Comparison of ENCODE assay signal across 10 cellular contexts in genomic region chr13:30898721-30899188, GRCh38. TPM values are rescaled to one million over a fixed set of nuclear protein-coding genes. Genes with fewer than 3 reads are reported as not detected.
DNase-seq lines count a peak whose midpoint lies in the region; ATAC-seq and TF ChIP-seq lines count a peak whose summit lies in the region.
"Had no signal": no experiment of that assay in that cellular context is flagged by ENCODE, and none has a peak within 500 bp of the region (broad histone marks: within the 10 kb centered on the region; RNA-seq: fewer than 3 reads in every experiment).

No MANE protein-coding gene starts in this region.

- H3K36me3 Mint-ChIP-seq in CD4-positive, alpha-beta memory T cell: no peaks in the 10 kb centered on the region

- H3K27me3 ChIP-seq in body of pancreas: no peaks in the 10 kb centered on the region
- no peaks in the 10 kb centered on the region for H3K27me3 ChIP-seq in thyroid gland
- no peaks in the 10 kb centered on the region for H3K27me3 ChIP-seq in CD4-positive, alpha-beta memory T cell (ENCODE audit: insufficient read depth, low read length)

- ATAC-seq in body of pancreas (peak; percentile 55), left colon (peak; percentile 58)

- peaks cover 0 to 13% (median 3%) of the 10 kb centered on the region in 4 donors for H3K4me1 Mint-ChIP-seq in CD4-positive, alpha-beta memory T cell

- H3K4me1 ChIP-seq in body of pancreas (no peaks in the 10 kb centered on the region), thyroid gland (peaks cover 3 to 9% of the 10 kb centered on the region in 2 donors)
- no peaks in the 10 kb centered on the region for H3K4me1 ChIP-seq in CD4-positive, alpha-beta memory T cell (ENCODE audit: insufficient read depth, low read length)

- H3K9me3 ChIP-seq in body of pancreas (no peaks in the 10 kb centered on the region), thyroid gland (no peaks in the 10 kb centered on the region)
- no peaks in the 10 kb centered on the region for H3K9me3 ChIP-seq in CD4-positive, alpha-beta memory T cell (ENCODE audit: control insufficient read depth in 1 of 2, low read length in 2 of 2)

- no peak for TF ChIP-seq POLR2A in body of pancreas (IDR thresholded peaks at IDR 0.05)
- no peak for TF ChIP-seq POLR2A in thyroid gland (IDR thresholded peaks at IDR 0.05)

- H3K4me3 Mint-ChIP-seq in CD4-positive, alpha-beta memory T cell: no peak overlapping the region

- H3K27me3 Mint-ChIP-seq in CD4-positive, alpha-beta memory T cell: peaks cover 19 to 46% of the 10 kb centered on the region in 2 donors

- H3K4me3 ChIP-seq in body of pancreas (no peak overlapping the region), thyroid gland (replicated peaks in 1 of 3) (no peak overlapping the region)
- H3K4me3 ChIP-seq in CD4-positive, alpha-beta memory T cell (ENCODE audit: low read length in 2 of 2): no peak overlapping the region

- H3K27ac ChIP-seq in body of pancreas (no peak overlapping the region), thyroid gland (peak overlapping the region in 2 of 3 donors; percentile 25 to 67)
- no peak overlapping the region for H3K27ac ChIP-seq in CD4-positive, alpha-beta memory T cell (ENCODE audit: low read depth, low read length)
- H3K27ac ChIP-seq: C4-2B had no signal

- H3K9me3 Mint-ChIP-seq in CD4-positive, alpha-beta memory T cell: peaks cover 0 to 3% (median 0%) of the 10 kb centered on the region in 8 donors

- H3K36me3 ChIP-seq in body of pancreas (replicated peaks in 1 of 2; ENCODE audit: insufficient read depth in 1 of 2, low read depth in 2 of 2): no peaks in the 10 kb centered on the region
- H3K36me3 ChIP-seq in thyroid gland: no peaks in the 10 kb centered on the region
- H3K36me3 ChIP-seq in CD4-positive, alpha-beta memory T cell (ENCODE audit: insufficient read depth, low read length): no peaks in the 10 kb centered on the region

- WGBS in body of pancreas, 2 donors: 46 to 54% methylated on average over 7 of the region's 7 CpGs
- WGBS in thyroid gland, 2 donors: 70 to 75% methylated on average over 7 of the region's 7 CpGs

- CTCF ChIA-PET in CD4-positive, alpha-beta memory T cell (lab: Charles Lee; ENCODE audit: partially characterized antibody): no interaction called here

- intact Hi-C loops in body of pancreas (cut with DNase I) (no loop called here), left colon (cut with DNase I, micrococcal nuclease) (no loop called here), thyroid gland (cut with DNase I) (no loop called here)
- intact Hi-C loops in CD4-positive, alpha-beta memory T cell (cut with micrococcal nuclease): no loop called here

- POLR2A ChIA-PET in CD4-positive, alpha-beta memory T cell (lab: Charles Lee; ENCODE audit: partially characterized antibody): no interaction called here

- TF ChIP-seq CTCF in body of pancreas (IDR thresholded peaks at IDR 0.05): no peak
- no peak for TF ChIP-seq CTCF in thyroid gland (IDR thresholded peaks at IDR 0.05)

- H3K27ac Mint-ChIP-seq in CD4-positive, alpha-beta memory T cell: no peak overlapping the region

- DNase-seq in activated T-cell treated with anti-CD3 and anti-CD28 coated beads for 24 hours (ENCODE audit: low read depth): peak; percentile 4
- no peak for DNase-seq in activated T-cell treated with anti-CD3 and anti-CD28 coated beads, Interleukin-2, amount 50 U/mL, for 1 hour
- DNase-seq in body of pancreas: no peak
- DNase-seq in left colon: no peak
- DNase-seq in thyroid gland: peak in 1 of 2 donors; percentile 8
- DNase-seq in CD4-positive, alpha-beta memory T cell: no peak
- no peak for DNase-seq in activated effector memory CD4-positive, alpha-beta T cell treated with Interleukin-2 at 50 U/mL for 16 hours
- no peak for DNase-seq in iPS-NIHi11 (ENCODE audit: low spot score)
- DNase-seq: activated CD4-positive, CD25-positive, alpha-beta regulatory T cell treated with anti-CD3 and anti-CD28 coated beads, Interleukin-2, amount 50 U/mL, for 72 hours had no signal

RNA-seq across cellular contexts. Expression of gene MEDAG, which starts 7.3 kb away (rescaled TPM):
- 10 to 100 TPM in 1 of 2 donors, 1 to 10 TPM in 1; 7.8 to 36.6 TPM for total RNA-seq in body of pancreas
- 1 to 10 TPM; 2.3 to 3.9 TPM for total RNA-seq in left colon
- 10 to 100 TPM; 15.2 to 99.7 (median 46.0) TPM for total RNA-seq in thyroid gland
- total RNA-seq in CD4-positive, alpha-beta memory T cell: not detected
- under 1 TPM in 1 of 2 donors, not detected in 1; 0.29 TPM for polyA plus RNA-seq in CD4-positive, alpha-beta memory T cell

RNA-seq across cellular contexts. Expression of gene TEX26, which starts 33.7 kb away (rescaled TPM):
- total RNA-seq in body of pancreas (not detected), left colon (not detected), thyroid gland (under 1 TPM in 1 of 4 donors, not detected in 3; 0.27 TPM)
- not detected for total RNA-seq in CD4-positive, alpha-beta memory T cell
- polyA plus RNA-seq in CD4-positive, alpha-beta memory T cell: not detected

Comparison
In these comparisons a context has a peak if more than half of its experiments do, and no peak if none do; other contexts are left out.
1. H3K27ac ChIP-seq: peak in thyroid gland (2 of 3); none in body of pancreas (0 of 4) and CD4-positive, alpha-beta memory T cell (single experiment).